Comparison of ENCODE assay signal across 22 cellular contexts in genomic region chr15:56098230-56098899, GRCh38.
A peak's percentile ranks its signal among the peaks of the same experiment; 100 is the strongest.
DNase-seq lines count a peak whose midpoint lies in the region; ATAC-seq and TF ChIP-seq lines count a peak whose summit lies in the region.
"Had no signal": no experiment of that assay in that cellular context is flagged by ENCODE, and none has a peak within 500 bp of the region (broad histone marks: within the 10 kb centered on the region; RNA-seq: fewer than 3 reads in every experiment).

No MANE protein-coding gene starts in this region.

- no TSS peak for BruUV-seq in OCI-LY7 (replicated peaks; lab: Mats Ljungman, UMichigan)

- H3K36me3 ChIP-seq in OCI-LY7 (ENCODE audit: insufficient read depth, low read length) (peaks cover 79% of the 10 kb centered on the region), psoas muscle (ENCODE audit: insufficient read depth in 1 of 2, low read depth in 1 of 2) (peaks cover 14 to 49% of the 10 kb centered on the region in 2 donors)

- whole genome bisulfite sequencing in psoas muscle, 3 donors = 53 to 75% (median 60%) methylated on average over 5 of the region's 5 CpGs

- H3K9me2 ChIP-seq in OCI-LY7 (ENCODE audit: insufficient read depth, low read length) = no peaks in the 10 kb centered on the region

- ATAC-seq in psoas muscle = no peak
- no peak for ATAC-seq in HG02588 (IDR thresholded peaks at IDR 0.05; ENCODE audit: unreplicated experiment)
- ATAC-seq: activated T-cell treated with anti-CD3 and anti-CD28 coated beads, Interleukin-2, amount 50 U/mL, for 72 hours; natural killer cell treated with Interleukin-12 subunit alpha and Interleukin-12 subunit beta and Interleukin-15 and Interleukin-18, amount 100 ng/mL, for 72 hours had no signal

- no peak overlapping the region for H3K27ac ChIP-seq in OCI-LY7 (ENCODE audit: low read depth, low read length, poor library complexity, severe bottlenecking)
- H3K27ac ChIP-seq in psoas muscle = peak overlapping the region; percentile 79
- H3K27ac ChIP-seq: SJCRH30 had no signal

- TF ChIP-seq CTCF in OCI-LY7 (conservative IDR thresholded peaks at IDR 0.05; ENCODE audit: low read length) (0 out of 2 replicates have a peak, but pooled peaks have one; percentile 16), choroid plexus epithelial cell (conservative IDR thresholded peaks at IDR 0.05; ENCODE audit: low read depth, low read length) (peak; percentile 28), psoas muscle (IDR thresholded peaks at IDR 0.05) (peak; percentile 13)

- H3K9me3 ChIP-seq in OCI-LY7 (ENCODE audit: low read length) (no peaks in the 10 kb centered on the region), psoas muscle (no peaks in the 10 kb centered on the region)
- H3K9me3 ChIP-seq: SJCRH30 had no signal

- no peaks in the 10 kb centered on the region for H3K79me2 ChIP-seq in OCI-LY7 (ENCODE audit: insufficient read depth, low read depth, low read length)

- H3K4me3 ChIP-seq in OCI-LY7 (ENCODE audit: low read depth, low read length, poor library complexity, severe bottlenecking) (no peak overlapping the region), choroid plexus epithelial cell (ENCODE audit: low read depth, low read length) (no peak overlapping the region), psoas muscle (no peak overlapping the region)
- H3K4me3 ChIP-seq: SJCRH30 had no signal

- POLR2A ChIA-PET in OCI-LY7 (lab: Charles Lee) = interaction anchor here (0.5 to 0.6 kb wide), 2 partner anchors 14 to 597 kb away, joined by 3 read pairs; no protein-coding TSS in a partner anchor

- H3K4me1 ChIP-seq in OCI-LY7 (ENCODE audit: insufficient read depth, low read length, poor library complexity, severe bottlenecking) = no peaks in the 10 kb centered on the region
- peaks cover 48% of the 10 kb centered on the region for H3K4me1 ChIP-seq in psoas muscle
- H3K4me1 ChIP-seq: SJCRH30 had no signal

- CTCF ChIA-PET in OCI-LY7 (lab: Charles Lee; ENCODE audit: unreplicated experiment) = no interaction called here

- no peak overlapping the region for H3K4me2 ChIP-seq in OCI-LY7 (ENCODE audit: low read length)

- no peaks in the 10 kb centered on the region for H3K27me3 ChIP-seq in psoas muscle (ENCODE audit: insufficient read depth in 3 of 3, low read length in 2 of 3)
- H3K27me3 ChIP-seq: SJCRH30 had no signal

- intact Hi-C loops in OCI-LY7 (cut with micrococcal nuclease; ENCODE audit: unreplicated experiment) = no loop called here
- intact Hi-C loops in psoas muscle (cut with DNase I) = loop anchor here in 1 of 2 donors (10.0 kb wide), 1 partner anchor 184 kb away; no protein-coding TSS in a partner anchor

- DNase-seq in ELR (ENCODE audit: low read depth) (peak; percentile 8), OCI-LY7 (ENCODE audit: low spot score) (no peak), choroid plexus epithelial cell (ENCODE audit: low read depth) (peak; percentile 28), psoas muscle (no peak), NCI-H2171 treated with DMSO at 0.1 percent for 48 hours (lab: John Stamatoyannopoulos, UW) (no peak), GOT3 (lab: John Stamatoyannopoulos, UW) (no peak), GM19238 (ENCODE audit: insufficient read length, low spot score) (no peak)
- DNase-seq: activated CD4-positive, CD25-positive, alpha-beta regulatory T cell; activated naive CD4-positive, alpha-beta T cell treated with anti-CD3 and anti-CD28 coated beads, Interleukin-2, amount 50 U/mL, for 16 hours; activated T-cell treated with anti-CD3 and anti-CD28 coated beads, Interleukin-2, amount 50 U/mL, for 72 hours; foreskin melanocyte; Kasumi-1; mesendoderm; NCI-H1105 treated with DMSO at 0.1 percent for 48 hours; NCI-H2171; NCI-H69; posterior cingulate gyrus; SJCRH30; small intestine; stimulated activated CD4-positive, alpha-beta T cell treated with anti-CD3 and anti-CD28 coated beads, Interleukin-4, amount 100 ng/mL, for 1 hour had no signal

- no peak overlapping the region for H2AFZ ChIP-seq in OCI-LY7 (ENCODE audit: low read length)

- no peaks in the 10 kb centered on the region for H4K20me1 ChIP-seq in OCI-LY7 (ENCODE audit: insufficient read depth, low read length)

Comparison
In these comparisons a context has a peak if more than half of its experiments do, and no peak if none do; other contexts are left out.
1. DNase-seq: peak in ELR (single experiment) and choroid plexus epithelial cell (single experiment); none in OCI-LY7 (single experiment), psoas muscle (0 of 2), NCI-H2171 treated with DMSO at 0.1 percent for 48 hours (single experiment), GOT3 (single experiment) and GM19238 (single experiment).
2. Peak in every context shown above with its lines, with median percentiles within 50 percentile points of each other: CTCF ChIP-seq.